Comparison of ENCODE assay signal across 29 cellular contexts in the genomic region with DNA sequence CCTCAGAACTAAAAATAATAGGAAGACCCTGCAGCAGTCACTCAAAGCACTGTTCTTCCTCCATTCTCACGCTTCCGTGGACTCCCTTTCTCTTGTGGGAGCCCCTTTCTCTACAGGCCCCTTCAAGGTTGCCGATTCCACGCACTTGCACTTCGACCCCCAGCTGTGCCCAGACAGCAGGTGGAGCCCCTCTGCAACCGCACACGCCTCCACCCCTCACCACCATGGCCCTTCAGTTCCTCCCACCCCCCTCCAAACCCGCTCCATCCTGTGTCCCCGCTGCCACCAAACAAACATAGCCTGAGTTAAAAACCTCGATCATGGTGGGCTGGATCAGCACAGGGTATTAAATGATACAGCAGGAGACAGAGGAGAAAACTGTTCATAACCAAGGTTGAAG.
DNase-seq lines count a peak whose midpoint lies in the region; ATAC-seq, FAIRE-seq and TF ChIP-seq lines count a peak whose summit lies in the region.
"Had no signal": no experiment of that assay in that cellular context is flagged by ENCODE, and none has a peak within 500 bp of the region (broad histone marks: within the 10 kb centered on the region; RNA-seq: fewer than 3 reads in every experiment).

No MANE protein-coding gene starts in this region.

- H3K4ac ChIP-seq in H1 (replicated peaks; ENCODE audit: insufficient read length, low read depth, low read length) = no peak overlapping the region

- no peak overlapping the region for H3K18ac ChIP-seq in H1 (ENCODE audit: extremely low read depth, low read length)

- no peaks in the 10 kb centered on the region for H3K9me3 Mint-ChIP-seq in activated naive CD4-positive, alpha-beta T cell treated with anti-CD3 and anti-CD28 coated beads for 36 hours
- H3K9me3 Mint-ChIP-seq in stimulated activated naive B cell treated with anti-CD40 and anti-IgM and Interleukin-4, amounts not matched to agents 10 μg/mL and 1 μg/mL and 100 μg/mL, for 72 hours = peaks cover 0 to 3% of the 10 kb centered on the region in 2 donors
- H3K9me3 Mint-ChIP-seq: immature natural killer cell had no signal

- H4K8ac ChIP-seq in H1 (ENCODE audit: extremely low read depth, insufficient read depth, low read length) = peak overlapping the region; percentile 29; the same call in 1 of the 2 replicates

- H2BK120ac ChIP-seq in H1 (replicated peaks; ENCODE audit: low read depth, low read length) = no peak overlapping the region

- H4K91ac ChIP-seq in H1 (replicated peaks; ENCODE audit: insufficient read length, low read length) = no peak overlapping the region

- no peak overlapping the region for H3K56ac ChIP-seq in H1 (replicated peaks; ENCODE audit: insufficient read length, low read depth, low read length)

- H3K23ac ChIP-seq in H1 (ENCODE audit: insufficient read length) = no peak overlapping the region

- no peak for TF ChIP-seq EP300 in H1 (IDR thresholded peaks at IDR 0.05; ENCODE audit: borderline replicate concordance in 1 of 2, low read depth in 2 of 2, low read length in 2 of 2)

- H3K79me2 ChIP-seq in PC-9 (ENCODE audit: low read depth) (peaks cover 77% of the 10 kb centered on the region), H1 (ENCODE audit: control insufficient read depth in 1 of 2, insufficient read depth in 2 of 2, low read length in 2 of 2) (peaks cover 3 to 58% of the 10 kb centered on the region in 2 experiments; a peak in 2 of 4 replicates)

- ATAC-seq in stimulated activated naive B cell treated with anti-CD40 and anti-IgM and Interleukin-4, amounts not matched to agents 10 μg/mL and 1 μg/mL and 100 μg/mL, for 72 hours (replicated peaks) = no peak
- ATAC-seq in GM18505 (IDR thresholded peaks at IDR 0.05; ENCODE audit: unreplicated experiment) (no peak), HG03354 (IDR thresholded peaks at IDR 0.05; ENCODE audit: poor library complexity, severe bottlenecking, unreplicated experiment) (no peak)
- ATAC-seq: GM12878, K562 had no signal

- H2BK20ac ChIP-seq in H1 (ENCODE audit: low read length) = no peak overlapping the region

- H2AK5ac ChIP-seq in H1 (ENCODE audit: low read depth, low read length) = no peak overlapping the region

- no peak overlapping the region for H3K14ac ChIP-seq in H1 (ENCODE audit: insufficient read length)

- TF ChIP-seq RAD21 in H1 (IDR thresholded peaks at IDR 0.05 in 1 of 2, conservative IDR thresholded peaks at IDR 0.05 in 1 of 2; ENCODE audit: low read depth in 2 of 2, low read length in 2 of 2) = no peak

- no peak for DNase-seq in activated naive CD4-positive, alpha-beta T cell treated with anti-CD3 and anti-CD28 coated beads for 36 hours
- DNase-seq in activated naive CD4-positive, alpha-beta T cell treated with anti-CD3 and anti-CD28 coated beads, Interleukin-2, amount 50 U/mL, for 16 hours = no peak
- DNase-seq in PC-9 (no peak), H1 (ENCODE audit: low read depth in 1 of 2, low spot score in 2 of 2) (no peak), foreskin fibroblast (no peak)
- no peak for DNase-seq in stimulated activated naive B cell treated with anti-CD40 and anti-IgM and Interleukin-4, amounts not matched to agents 10 μg/mL and 1 μg/mL and 100 μg/mL, for 72 hours
- DNase-seq: activated naive CD8-positive, alpha-beta T cell treated with anti-CD3 and anti-CD28 coated beads, Interleukin-2, amount 10 ng/mL, durations not matched to agents 7 days and 5 days; activated T-cell treated with anti-CD3 and anti-CD28 coated beads for 4 hours; GOT3; heart right ventricle; immature natural killer cell; midbrain; MM.1S; NCI-H1694; NCI-H774; nucleus accumbens; retina; SHP77 treated with DMSO at 0.1 percent for 48 hours; stimulated activated CD4-positive, alpha-beta T cell treated with anti-CD3 and anti-CD28 coated beads, Interleukin-12 subunit alpha, Interleukin-12 subunit beta, amount 100 ng/mL, for 4 hours; stimulated activated CD8-positive, alpha-beta memory T cell treated with anti-CD3 and anti-CD28 coated beads, Interleukin-4, amount 100 ng/mL, for 48 hours; uterus had no signal

- H3K36me3 ChIP-seq in PC-9 (ENCODE audit: low read depth) = peaks cover 35% of the 10 kb centered on the region; the same call in 1 of the 2 replicates
- peaks cover 2 to 23% (median 11%) of the 10 kb centered on the region in 4 experiments; a peak in 7 of 8 replicates for H3K36me3 ChIP-seq in H1 (ENCODE audit: control insufficient read depth in 2 of 4, insufficient read depth in 4 of 4, low read length in 3 of 4)
- H3K36me3 ChIP-seq: uterus had no signal

- no peaks in the 10 kb centered on the region for H3K9me2 ChIP-seq in PC-9 (ENCODE audit: insufficient read depth)

- FAIRE-seq in H1 (lab: Jason Lieb, UNC) = no peak
- FAIRE-seq: colon, endometrium, GM12878, K562 had no signal

- no peak overlapping the region for H3K4me3 Mint-ChIP-seq in activated naive CD4-positive, alpha-beta T cell treated with anti-CD3 and anti-CD28 coated beads for 36 hours
- no peak overlapping the region for H3K4me3 Mint-ChIP-seq in stimulated activated naive B cell treated with anti-CD40 and anti-IgM and Interleukin-4, amounts not matched to agents 10 μg/mL and 1 μg/mL and 100 μg/mL, for 72 hours
- H3K4me3 Mint-ChIP-seq: activated naive CD8-positive, alpha-beta T cell treated with anti-CD3 and anti-CD28 coated beads, Interleukin-2, amount 10 ng/mL, durations not matched to agents 7 days and 5 days; immature natural killer cell had no signal

- H4K20me1 ChIP-seq in PC-9 (ENCODE audit: insufficient read depth) (no peaks in the 10 kb centered on the region; the same call in 1 of the 2 replicates), H1 (replicated peaks in 1 of 2; ENCODE audit: control insufficient read depth in 1 of 2, insufficient read depth in 2 of 2, low read length in 2 of 2) (peaks cover 12 to 21% of the 10 kb centered on the region in 2 experiments)

- CTCF ChIA-PET in activated naive CD4-positive, alpha-beta T cell treated with anti-CD3 and anti-CD28 coated beads for 36 hours (lab: Charles Lee) = interaction anchor here (0.8 kb wide), 1 partner anchor 10 kb away, joined by 3 read pairs; no protein-coding TSS in a partner anchor
- CTCF ChIA-PET in PC-9 (lab: Charles Lee) (no interaction called here), H1 (lab: Charles Lee; ENCODE audit: partially characterized antibody) (interaction anchor here (1.2 to 1.3 kb wide), 2 partner anchors 8 to 29 kb away, joined by 4 read pairs; no protein-coding TSS in a partner anchor)

- no peak overlapping the region for H2AFZ ChIP-seq in PC-9
- H2AFZ ChIP-seq in H1 (ENCODE audit: low read length) = no peak overlapping the region

- TF ChIP-seq CTCF in PC-9 (conservative IDR thresholded peaks at IDR 0.05) = no peak
- no peak for TF ChIP-seq CTCF in H1 (IDR thresholded peaks at IDR 0.05; ENCODE audit: control extremely low read depth in 1 of 3, insufficient read depth in 1 of 3, low read depth in 1 of 3, low read length in 3 of 3)
- TF ChIP-seq CTCF in foreskin fibroblast (IDR thresholded peaks at IDR 0.05; ENCODE audit: low read depth, low read length) = no peak

- peaks cover 28% of the 10 kb centered on the region for H3K36me3 Mint-ChIP-seq in activated naive CD4-positive, alpha-beta T cell treated with anti-CD3 and anti-CD28 coated beads for 36 hours (ENCODE audit: low read depth)
- H3K36me3 Mint-ChIP-seq in stimulated activated naive B cell treated with anti-CD40 and anti-IgM and Interleukin-4, amounts not matched to agents 10 μg/mL and 1 μg/mL and 100 μg/mL, for 72 hours = peaks cover 49 to 67% of the 10 kb centered on the region in 2 donors

- H3K9ac ChIP-seq in H1 (replicated peaks in 1 of 4; ENCODE audit: extremely low read depth in 1 of 4, low read depth in 3 of 4, low read length in 3 of 4) = no peak overlapping the region

- H3K9me3 ChIP-seq in PC-9 (ENCODE audit: insufficient read depth, low read depth) (no peaks in the 10 kb centered on the region), H1 (ENCODE audit: insufficient read depth in 2 of 2, low read depth in 1 of 2, low read length in 1 of 2) (no peaks in the 10 kb centered on the region)
- H3K9me3 ChIP-seq: heart right ventricle, left lung, suprapubic skin, uterus had no signal

- H3K79me1 ChIP-seq in H1 (ENCODE audit: low read depth, low read length) = peaks cover 11% of the 10 kb centered on the region

- peak overlapping the region; percentile 70; the same call in 1 of the 2 replicates for H2BK12ac ChIP-seq in H1 (ENCODE audit: low read depth, low read length)

- POLR2A ChIA-PET in PC-9 (lab: Charles Lee; ENCODE audit: unreplicated experiment) = no interaction called here
- POLR2A ChIA-PET in H1 (lab: Charles Lee; ENCODE audit: partially characterized antibody) = interaction anchor here (0.6 kb wide), 1 partner anchor 56 kb away, joined by 3 read pairs; no protein-coding TSS in a partner anchor

- 0 out of 2 replicates have a peak overlapping the region, but pooled peaks have one; percentile 60 for H2BK5ac ChIP-seq in H1 (ENCODE audit: low read depth, low read length)

- H3K4me3 ChIP-seq in PC-9 (no peak overlapping the region), H1 (ENCODE audit: extremely low read depth in 1 of 4, insufficient read depth in 2 of 4, low read depth in 3 of 4, low read length in 4 of 4) (no peak overlapping the region), foreskin fibroblast (ENCODE audit: low read depth in 1 of 2, low read length in 2 of 2) (no peak overlapping the region)
- H3K4me3 ChIP-seq: GM12878, heart right ventricle, K562, left lung, suprapubic skin, uterus had no signal

- TF ChIP-seq POLR2A in H1 (IDR thresholded peaks at IDR 0.05; ENCODE audit: control extremely low read depth in 1 of 2, low read depth in 2 of 2, low read length in 2 of 2) (no peak), GM18505 (IDR thresholded peaks at IDR 0.05; ENCODE audit: borderline replicate concordance, extremely low read depth, insufficient read depth, insufficient read length) (no peak)

- peaks cover 48% of the 10 kb centered on the region for H3K4me1 Mint-ChIP-seq in activated naive CD4-positive, alpha-beta T cell treated with anti-CD3 and anti-CD28 coated beads for 36 hours (ENCODE audit: low read depth)
- peaks cover 37 to 40% of the 10 kb centered on the region in 2 donors for H3K4me1 Mint-ChIP-seq in stimulated activated naive B cell treated with anti-CD40 and anti-IgM and Interleukin-4, amounts not matched to agents 10 μg/mL and 1 μg/mL and 100 μg/mL, for 72 hours

- H3K4me1 ChIP-seq in PC-9 (replicated peaks; ENCODE audit: insufficient read depth) (peaks cover 40% of the 10 kb centered on the region), H1 (replicated peaks in 1 of 4; ENCODE audit: control insufficient read depth in 3 of 4, insufficient read depth in 4 of 4, low read length in 3 of 4) (peaks cover under 1 to 31% (median 19%) of the 10 kb centered on the region in 4 experiments)

- H3K27me3 ChIP-seq in PC-9 (ENCODE audit: insufficient read depth, low read depth) (no peaks in the 10 kb centered on the region), H1 (replicated peaks in 1 of 4; ENCODE audit: control insufficient read depth in 3 of 4, extremely low read depth in 1 of 4, insufficient read depth in 3 of 4, low read length in 3 of 4) (no peaks in the 10 kb centered on the region)
- H3K27me3 ChIP-seq: heart right ventricle, left lung, suprapubic skin, uterus had no signal

- 86% methylated on average over 8 of the region's 10 CpGs; no CpG with 5 or more reads in 1 of the 2 experiments for WGBS in H1 (ENCODE audit: extremely low coverage in 1 of 2, insufficient coverage in 1 of 2, insufficient read length in 1 of 2, insufficient replicate concordance in 2 of 2, low coverage in 1 of 2, low lambda C conversion rate in 2 of 2, missing lambda C conversion rate in 1 of 2), 2 experiments

- H3F3A ChIP-seq in PC-9 (ENCODE audit: insufficient read depth, low read depth) = peaks cover 56% of the 10 kb centered on the region

- H2BK15ac ChIP-seq in H1 (ENCODE audit: low read length) = no peak overlapping the region

- H3K23me2 ChIP-seq in H1 (ENCODE audit: low read depth, low read length) = no peaks in the 10 kb centered on the region

- H3K27me3 Mint-ChIP-seq in activated naive CD4-positive, alpha-beta T cell treated with anti-CD3 and anti-CD28 coated beads for 36 hours (ENCODE audit: low read depth) = no peaks in the 10 kb centered on the region
- H3K27me3 Mint-ChIP-seq in stimulated activated naive B cell treated with anti-CD40 and anti-IgM and Interleukin-4, amounts not matched to agents 10 μg/mL and 1 μg/mL and 100 μg/mL, for 72 hours = no peaks in the 10 kb centered on the region
- H3K27me3 Mint-ChIP-seq: activated naive CD8-positive, alpha-beta T cell treated with anti-CD3 and anti-CD28 coated beads, Interleukin-2, amount 10 ng/mL, durations not matched to agents 7 days and 5 days had no signal

- no peak overlapping the region for H4K5ac ChIP-seq in H1 (ENCODE audit: insufficient read length, low read depth, low read length)

- intact Hi-C loops in activated naive CD4-positive, alpha-beta T cell treated with anti-CD3 and anti-CD28 coated beads for 36 hours (cut with micrococcal nuclease) = no loop called here
- intact Hi-C loops in PC-9 (cut with micrococcal nuclease; ENCODE audit: unreplicated experiment) = no loop called here

- H3K4me2 ChIP-seq in PC-9 (no peak overlapping the region), H1 (ENCODE audit: insufficient read depth in 1 of 2, low read depth in 2 of 2, low read length in 2 of 2) (no peak overlapping the region)

- BruUV-seq in PC-9 (replicated peaks; lab: Mats Ljungman, UMichigan) = no TSS peak

- peak overlapping the region; percentile 25 for H3K27ac ChIP-seq in PC-9
- no peak overlapping the region for H3K27ac ChIP-seq in H1 (ENCODE audit: low read depth, low read length)
- H3K27ac ChIP-seq: left lung, suprapubic skin had no signal

- peak overlapping the region; percentile 20 for H3K27ac Mint-ChIP-seq in activated naive CD4-positive, alpha-beta T cell treated with anti-CD3 and anti-CD28 coated beads for 36 hours
- H3K27ac Mint-ChIP-seq in stimulated activated naive B cell treated with anti-CD40 and anti-IgM and Interleukin-4, amounts not matched to agents 10 μg/mL and 1 μg/mL and 100 μg/mL, for 72 hours = peak overlapping the region; percentile 65
- H3K27ac Mint-ChIP-seq: activated naive CD8-positive, alpha-beta T cell treated with anti-CD3 and anti-CD28 coated beads, Interleukin-2, amount 10 ng/mL, durations not matched to agents 7 days and 5 days had no signal
